18 cellular contexts compared by ENCODE assay signal in the genomic region with DNA sequence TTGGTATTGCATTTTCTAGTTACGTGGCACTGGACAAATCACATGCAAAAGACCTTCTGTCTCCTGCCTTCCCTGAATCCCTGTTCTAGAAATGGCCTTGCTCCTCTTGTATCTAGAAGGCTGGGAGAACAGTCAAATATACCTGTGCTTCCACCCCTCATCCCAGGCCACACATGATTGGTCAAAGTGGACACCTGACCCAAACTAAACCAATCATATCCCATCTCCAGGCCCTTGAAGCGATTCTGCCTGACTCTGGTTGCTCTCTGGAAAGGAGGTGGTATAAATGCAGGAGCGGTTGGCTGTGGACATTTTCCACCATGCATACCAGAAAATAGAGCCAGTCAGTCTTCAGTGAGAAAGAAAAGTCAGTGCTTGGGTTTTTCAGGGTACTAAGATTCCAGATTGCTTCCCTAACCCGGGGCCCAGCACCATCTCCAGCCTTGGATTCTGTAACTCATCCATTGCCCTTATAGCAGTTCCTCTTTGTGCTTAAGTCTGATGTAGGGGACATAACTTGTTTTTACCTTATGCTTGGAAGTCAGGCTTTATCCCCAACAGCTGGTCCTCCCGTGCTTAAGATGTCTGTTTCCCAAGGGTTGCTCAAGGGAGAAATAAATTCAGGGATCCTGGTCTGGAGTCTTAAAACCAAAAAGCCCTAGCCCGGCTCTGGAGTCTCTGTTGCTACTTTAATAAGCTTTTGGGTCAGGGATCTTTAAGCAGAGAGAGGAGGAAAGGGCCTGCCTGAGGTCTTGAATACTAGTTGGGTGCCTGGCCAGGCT. TPM values are rescaled to one million over a fixed set of nuclear protein-coding genes. Genes with fewer than 3 reads are reported as not detected.
DNase-seq lines count a peak whose midpoint lies in the region; ATAC-seq and TF ChIP-seq lines count a peak whose summit lies in the region.
"Had no signal": no experiment of that assay in that cellular context is flagged by ENCODE, and none has a peak within 500 bp of the region (broad histone marks: within the 10 kb centered on the region; RNA-seq: fewer than 3 reads in every experiment).

No MANE protein-coding gene starts in this region.

- H3K27me3 Mint-ChIP-seq in activated CD8-positive, alpha-beta T cell treated with anti-CD3 and anti-CD28 coated beads, Interleukin-2, amount 10 ng/mL, durations not matched to agents 7 days and 5 days (ENCODE audit: low read depth): peaks cover 53% of the 10 kb centered on the region
- H3K27me3 Mint-ChIP-seq in activated CD8-positive, alpha-beta T cell treated with anti-CD3 and anti-CD28 coated beads for 36 hours: no peaks in the 10 kb centered on the region
- no peaks in the 10 kb centered on the region for H3K27me3 Mint-ChIP-seq in neural progenitor cell (ENCODE audit: insufficient read depth, low read depth)

- H3K9me3 ChIP-seq in RWPE2 (ENCODE audit: severe bottlenecking) (no peaks in the 10 kb centered on the region), esophagus muscularis mucosa (no peaks in the 10 kb centered on the region), neural progenitor cell (ENCODE audit: low read depth) (no peaks in the 10 kb centered on the region), tibial nerve (no peaks in the 10 kb centered on the region), aorta (ENCODE audit: control insufficient read depth, low read length) (no peaks in the 10 kb centered on the region)
- H3K9me3 ChIP-seq: BLaER1 treated with 17β-estradiol and CSF1 and Interleukin-3, amounts not matched to agents 10 nM and 100 nM; MG63 had no signal

- intact Hi-C loops in activated CD8-positive, alpha-beta T cell treated with anti-CD3 and anti-CD28 coated beads for 36 hours (cut with micrococcal nuclease): no loop called here
- intact Hi-C loops in esophagus muscularis mucosa (cut with DNase I): loop anchor here (10.0 kb wide), 1 partner anchor 64 kb away; no protein-coding TSS in a partner anchor
- intact Hi-C loops in aorta (cut with DNase I): no loop called here

- POLR2A ChIA-PET in activated CD8-positive, alpha-beta T cell treated with anti-CD3 and anti-CD28 coated beads, Interleukin-2, amount 10 ng/mL, durations not matched to agents 7 days and 5 days (lab: Charles Lee): no interaction called here
- POLR2A ChIA-PET in activated CD8-positive, alpha-beta T cell treated with anti-CD3 and anti-CD28 coated beads for 36 hours (lab: Charles Lee): no interaction called here

- no peak for TF ChIP-seq EP300 in esophagus muscularis mucosa (IDR thresholded peaks at IDR 0.05)
- TF ChIP-seq EP300 in tibial nerve (IDR thresholded peaks at IDR 0.05): no peak

- no peaks in the 10 kb centered on the region for H4K20me1 ChIP-seq in neural progenitor cell (ENCODE audit: low read depth)

- H3K4me1 ChIP-seq in RWPE2 (ENCODE audit: insufficient read depth, poor library complexity, severe bottlenecking): peaks cover 49% of the 10 kb centered on the region
- H3K4me1 ChIP-seq in esophagus muscularis mucosa: peaks cover 1 to 10% (median 6%) of the 10 kb centered on the region in 4 donors
- peaks cover 1% of the 10 kb centered on the region for H3K4me1 ChIP-seq in neural progenitor cell
- H3K4me1 ChIP-seq in tibial nerve: peaks cover 0 to 18% (median 4%) of the 10 kb centered on the region in 4 donors
- no peaks in the 10 kb centered on the region for H3K4me1 ChIP-seq in aorta (ENCODE audit: control insufficient read depth in 1 of 2, insufficient read depth in 2 of 2, low read length in 2 of 2)

- no peaks in the 10 kb centered on the region for H3K9me3 Mint-ChIP-seq in activated CD8-positive, alpha-beta T cell treated with anti-CD3 and anti-CD28 coated beads, Interleukin-2, amount 10 ng/mL, durations not matched to agents 7 days and 5 days (ENCODE audit: insufficient read depth)
- no peaks in the 10 kb centered on the region for H3K9me3 Mint-ChIP-seq in activated CD8-positive, alpha-beta T cell treated with anti-CD3 and anti-CD28 coated beads for 36 hours
- H3K9me3 Mint-ChIP-seq in neural progenitor cell: no peaks in the 10 kb centered on the region
- H3K9me3 Mint-ChIP-seq: CD8-positive, alpha-beta memory T cell; H9 had no signal

- peaks cover 6% of the 10 kb centered on the region for H3K4me1 Mint-ChIP-seq in activated CD8-positive, alpha-beta T cell treated with anti-CD3 and anti-CD28 coated beads, Interleukin-2, amount 10 ng/mL, durations not matched to agents 7 days and 5 days (ENCODE audit: low read depth)
- H3K4me1 Mint-ChIP-seq in activated CD8-positive, alpha-beta T cell treated with anti-CD3 and anti-CD28 coated beads for 36 hours (ENCODE audit: low read depth): no peaks in the 10 kb centered on the region
- peaks cover 61% of the 10 kb centered on the region for H3K4me1 Mint-ChIP-seq in neural progenitor cell
- H3K4me1 Mint-ChIP-seq: CD8-positive, alpha-beta memory T cell had no signal

- no peaks in the 10 kb centered on the region for H3K36me3 Mint-ChIP-seq in activated CD8-positive, alpha-beta T cell treated with anti-CD3 and anti-CD28 coated beads, Interleukin-2, amount 10 ng/mL, durations not matched to agents 7 days and 5 days (ENCODE audit: low read depth)
- no peaks in the 10 kb centered on the region for H3K36me3 Mint-ChIP-seq in activated CD8-positive, alpha-beta T cell treated with anti-CD3 and anti-CD28 coated beads for 36 hours (ENCODE audit: low read depth)
- H3K36me3 Mint-ChIP-seq in neural progenitor cell: no peaks in the 10 kb centered on the region
- H3K36me3 Mint-ChIP-seq: CD8-positive, alpha-beta memory T cell had no signal

- no peak for TF ChIP-seq POLR2A in esophagus muscularis mucosa (IDR thresholded peaks at IDR 0.05; ENCODE audit: low read depth)
- TF ChIP-seq POLR2A in tibial nerve (IDR thresholded peaks at IDR 0.05): no peak

- no peak for TF ChIP-seq CTCF in activated CD8-positive, alpha-beta T cell treated with anti-CD3 and anti-CD28 coated beads for 36 hours (IDR thresholded peaks at IDR 0.05)
- TF ChIP-seq CTCF in RWPE2 (IDR thresholded peaks at IDR 0.05; ENCODE audit: poor library complexity, severe bottlenecking) (no peak), esophagus muscularis mucosa (IDR thresholded peaks at IDR 0.05) (no peak), neural progenitor cell (IDR thresholded peaks at IDR 0.05) (no peak), tibial nerve (IDR thresholded peaks at IDR 0.05) (no peak)

- H3K27me3 ChIP-seq in RWPE2 (ENCODE audit: insufficient read depth, poor library complexity, severe bottlenecking): no peaks in the 10 kb centered on the region
- no peaks in the 10 kb centered on the region for H3K27me3 ChIP-seq in esophagus muscularis mucosa
- H3K27me3 ChIP-seq in neural progenitor cell: no peaks in the 10 kb centered on the region
- H3K27me3 ChIP-seq in tibial nerve: no peaks in the 10 kb centered on the region
- H3K27me3 ChIP-seq in aorta (ENCODE audit: control insufficient read depth in 1 of 2, insufficient read depth in 2 of 2, low read length in 1 of 2): no peaks in the 10 kb centered on the region
- H3K27me3 ChIP-seq: MG63 had no signal

- CTCF ChIA-PET in activated CD8-positive, alpha-beta T cell treated with anti-CD3 and anti-CD28 coated beads, Interleukin-2, amount 10 ng/mL, durations not matched to agents 7 days and 5 days (lab: Charles Lee): interaction anchor here (2.1 to 3.9 kb wide), 2 partner anchors 17 to 33 kb away, joined by 7 to 18 read pairs; no protein-coding TSS in a partner anchor
- CTCF ChIA-PET in activated CD8-positive, alpha-beta T cell treated with anti-CD3 and anti-CD28 coated beads for 36 hours (lab: Charles Lee): interaction anchor here (1.0 kb wide), 1 partner anchor 21 kb away, joined by 3 read pairs; no protein-coding TSS in a partner anchor

- H3K4me3 Mint-ChIP-seq in activated CD8-positive, alpha-beta T cell treated with anti-CD3 and anti-CD28 coated beads, Interleukin-2, amount 10 ng/mL, durations not matched to agents 7 days and 5 days: no peak overlapping the region
- no peak overlapping the region for H3K4me3 Mint-ChIP-seq in activated CD8-positive, alpha-beta T cell treated with anti-CD3 and anti-CD28 coated beads for 36 hours
- no peak overlapping the region for H3K4me3 Mint-ChIP-seq in neural progenitor cell
- H3K4me3 Mint-ChIP-seq: CD8-positive, alpha-beta memory T cell; H9 had no signal

- peak overlapping the region; percentile 58 for H3K27ac ChIP-seq in RWPE2 (ENCODE audit: poor library complexity, severe bottlenecking)
- no peak overlapping the region for H3K27ac ChIP-seq in esophagus muscularis mucosa (replicated peaks in 1 of 4)
- no peak overlapping the region for H3K27ac ChIP-seq in neural progenitor cell
- no peak overlapping the region for H3K27ac ChIP-seq in tibial nerve
- H3K27ac ChIP-seq in aorta (ENCODE audit: low read depth in 1 of 2, low read length in 2 of 2): no peak overlapping the region
- H3K27ac ChIP-seq: BLaER1 treated with 17β-estradiol and CSF1 and Interleukin-3, amounts not matched to agents 10 nM and 100 nM had no signal

- H2AFZ ChIP-seq in neural progenitor cell (replicated peaks): peak overlapping the region; percentile 13

- H3K36me3 ChIP-seq in RWPE2 (ENCODE audit: low read depth) (no peaks in the 10 kb centered on the region), esophagus muscularis mucosa (no peaks in the 10 kb centered on the region), neural progenitor cell (no peaks in the 10 kb centered on the region), tibial nerve (no peaks in the 10 kb centered on the region), aorta (ENCODE audit: control insufficient read depth in 1 of 2, insufficient read depth in 2 of 2, low read length in 1 of 2) (no peaks in the 10 kb centered on the region)
- H3K36me3 ChIP-seq: BLaER1 treated with 17β-estradiol and CSF1 and Interleukin-3, amounts not matched to agents 10 nM and 100 nM; MG63 had no signal

- WGBS in esophagus muscularis mucosa: 88% methylated on average over 6 of the region's 6 CpGs
- 72 to 85% methylated on average over 6 of the region's 6 CpGs for WGBS in tibial nerve, 2 donors
- 89 to 90% methylated on average over 6 of the region's 6 CpGs for WGBS in aorta, 2 donors

- no peak overlapping the region for H3K4me2 ChIP-seq in neural progenitor cell
- H3K4me2 ChIP-seq: BLaER1 treated with 17β-estradiol and CSF1 and Interleukin-3, amounts not matched to agents 10 nM and 100 nM had no signal

- H3K27ac Mint-ChIP-seq in activated CD8-positive, alpha-beta T cell treated with anti-CD3 and anti-CD28 coated beads, Interleukin-2, amount 10 ng/mL, durations not matched to agents 7 days and 5 days: no peak overlapping the region
- H3K27ac Mint-ChIP-seq in activated CD8-positive, alpha-beta T cell treated with anti-CD3 and anti-CD28 coated beads for 36 hours: no peak overlapping the region
- no peak overlapping the region for H3K27ac Mint-ChIP-seq in neural progenitor cell
- H3K27ac Mint-ChIP-seq: CD8-positive, alpha-beta memory T cell; H9 had no signal

- no peaks in the 10 kb centered on the region for H3K79me2 ChIP-seq in neural progenitor cell (ENCODE audit: low read depth)

- no peaks in the 10 kb centered on the region for H3F3A ChIP-seq in neural progenitor cell (ENCODE audit: low read depth)

- peak; percentile 11 for DNase-seq in activated CD8-positive, alpha-beta T cell treated with anti-CD3 and anti-CD28 coated beads, Interleukin-2, amount 10 ng/mL, durations not matched to agents 7 days and 5 days
- DNase-seq in activated CD8-positive, alpha-beta T cell treated with anti-CD3 and anti-CD28 coated beads for 36 hours: no peak
- no peak for DNase-seq in RWPE2 (ENCODE audit: low spot score)
- DNase-seq in esophagus muscularis mucosa (ENCODE audit: extremely low spot score): peak; percentile 62
- DNase-seq in neural progenitor cell (ENCODE audit: low spot score): no peak
- DNase-seq in tibial nerve (ENCODE audit: low spot score in 2 of 2): no peak
- DNase-seq in aorta: no peak
- DNase-seq in AG20443 (ENCODE audit: low spot score): no peak
- DNase-seq: CD8-positive, alpha-beta memory T cell; DND-41; H9; Kasumi-1; MG63; NCI-H1105; NCI-H2081; NCI-H774; SHP77 treated with DMSO at 0.1 percent for 48 hours had no signal

- ATAC-seq in activated CD8-positive, alpha-beta T cell treated with anti-CD3 and anti-CD28 coated beads, Interleukin-2, amount 10 ng/mL, durations not matched to agents 7 days and 5 days: no peak
- no peak for ATAC-seq in activated CD8-positive, alpha-beta T cell treated with anti-CD3 and anti-CD28 coated beads for 36 hours
- no peak for ATAC-seq in RWPE2 (ENCODE audit: low read depth)
- no peak for ATAC-seq in aorta (ENCODE audit: low FRiP score)

- no peak overlapping the region for H3K9ac ChIP-seq in neural progenitor cell
- H3K9ac ChIP-seq: BLaER1 treated with 17β-estradiol and CSF1 and Interleukin-3, amounts not matched to agents 10 nM and 100 nM had no signal

- H3K4me3 ChIP-seq in RWPE2 (ENCODE audit: severe bottlenecking) (no peak overlapping the region), esophagus muscularis mucosa (no peak overlapping the region), neural progenitor cell (no peak overlapping the region), tibial nerve (no peak overlapping the region), aorta (ENCODE audit: low read length in 2 of 2) (no peak overlapping the region)
- H3K4me3 ChIP-seq: BLaER1 treated with 17β-estradiol and CSF1 and Interleukin-3, amounts not matched to agents 10 nM and 100 nM; MG63 had no signal

RNA-seq across cellular contexts. Expression of a gene that starts 7.7 kb away (rescaled TPM):
- 10 to 100 TPM; 40.3 to 42.2 TPM for total RNA-seq in activated CD8-positive, alpha-beta T cell treated with anti-CD3 and anti-CD28 coated beads, Interleukin-2, amount 10 ng/mL, durations not matched to agents 7 days and 5 days
- 10 to 100 TPM; 26.0 to 28.0 TPM for total RNA-seq in activated CD8-positive, alpha-beta T cell treated with anti-CD3 and anti-CD28 coated beads for 36 hours
- 100 to 1,000 TPM; 104 to 274 (median 201) TPM for total RNA-seq in esophagus muscularis mucosa
- 65.0 and 108 TPM in 2 replicates for total RNA-seq in neural progenitor cell (ENCODE audit: low replicate concordance)
- total RNA-seq in tibial nerve: 100 to 1,000 TPM; 152 to 458 (median 204) TPM
- total RNA-seq in aorta: 100 to 1,000 TPM in 1 of 2 donors, 10 to 100 TPM in 1; 96.6 to 156 TPM
- 100 to 1,000 TPM in 1 of 2 donors, 10 to 100 TPM in 1; 82.4 to 118 TPM for polyA plus RNA-seq in aorta

RNA-seq across cellular contexts. Expression of a gene that starts 33.9 kb away (rescaled TPM):
- total RNA-seq in activated CD8-positive, alpha-beta T cell treated with anti-CD3 and anti-CD28 coated beads, Interleukin-2, amount 10 ng/mL, durations not matched to agents 7 days and 5 days: 1 to 10 TPM; 1.8 to 2.1 TPM
- 1 to 10 TPM; 2.6 to 3.2 TPM for total RNA-seq in activated CD8-positive, alpha-beta T cell treated with anti-CD3 and anti-CD28 coated beads for 36 hours
- 1 to 10 TPM; 6.6 to 8.2 (median 7.7) TPM for total RNA-seq in esophagus muscularis mucosa
- total RNA-seq in neural progenitor cell (ENCODE audit: low replicate concordance): 11.4 and 14.8 TPM in 2 replicates
- 1 to 10 TPM; 6.9 to 9.4 (median 7.8) TPM for total RNA-seq in tibial nerve
- 1 to 10 TPM; 5.9 to 8.0 TPM for total RNA-seq in aorta
- polyA plus RNA-seq in aorta: 1 to 10 TPM; 2.1 to 2.2 TPM

Comparison
In these comparisons a context has a peak if more than half of its experiments do, and no peak if none do; other contexts are left out.
1. DNase-seq: peak in activated CD8-positive, alpha-beta T cell treated with anti-CD3 and anti-CD28 coated beads, Interleukin-2, amount 10 ng/mL, durations not matched to agents 7 days and 5 days (single experiment) and esophagus muscularis mucosa (single experiment); none in activated CD8-positive, alpha-beta T cell treated with anti-CD3 and anti-CD28 coated beads for 36 hours (single experiment), RWPE2 (single experiment), neural progenitor cell (single experiment), tibial nerve (0 of 2), aorta (0 of 2) and AG20443 (single experiment).